Comparison of ENCODE assay signal across 21 cellular contexts in genomic region chrX:12494400-12495138, GRCh38.
DNase-seq lines count a peak whose midpoint lies in the region; ATAC-seq lines count a peak whose summit lies in the region.
"Had no signal": no experiment of that assay in that cellular context is flagged by ENCODE, and none has a peak within 500 bp of the region (broad histone marks: within the 10 kb centered on the region; RNA-seq: fewer than 3 reads in every experiment).

No MANE protein-coding gene starts in this region.

- H3K36me3 ChIP-seq in mesendoderm (ENCODE audit: control insufficient read depth, insufficient read depth, low read length): no peaks in the 10 kb centered on the region
- H3K36me3 ChIP-seq: BLaER1 had no signal

- no peak overlapping the region for H3K56ac ChIP-seq in mesendoderm (ENCODE audit: low read length)

- peak; percentile 2 for DNase-seq in EL
- DNase-seq in M059J (ENCODE audit: low read depth): peak; percentile 24
- no peak for DNase-seq in left cardiac atrium
- peak; percentile 51 for DNase-seq in mesendoderm
- no peak for DNase-seq in activated CD4-positive, alpha-beta T cell treated with anti-CD3 and anti-CD28 coated beads, Interleukin-2, amount 10 ng/mL, durations not matched to agents 7 days and 5 days
- DNase-seq in SKM-1 (lab: John Stamatoyannopoulos, UW; ENCODE audit: unreplicated experiment): no peak
- DNase-seq in NCI-H2107 (lab: John Stamatoyannopoulos, UW): no peak
- DNase-seq: 8988T; CD8-positive, alpha-beta T cell; DMS79 treated with DMSO at 0.1 percent for 48 hours; GF-D8; H9; Kasumi-1; NCI-H1105 treated with DMSO at 0.1 percent for 48 hours; NCI-H1694 treated with DMSO at 0.1 percent for 48 hours; NCI-H345; NCI-H526; SIG-M5 had no signal

- H2AK5ac ChIP-seq in mesendoderm (ENCODE audit: low read length): no peak overlapping the region

- no peaks in the 10 kb centered on the region for H3K36me3 Mint-ChIP-seq in activated CD4-positive, alpha-beta T cell treated with anti-CD3 and anti-CD28 coated beads, Interleukin-2, amount 10 ng/mL, durations not matched to agents 7 days and 5 days (ENCODE audit: low read depth)
- H3K36me3 Mint-ChIP-seq: CD8-positive, alpha-beta T cell; IgD-negative memory B cell had no signal

- H3K27ac ChIP-seq in mesendoderm (ENCODE audit: low read depth, low read length): no peak overlapping the region
- H3K27ac ChIP-seq: BLaER1 had no signal

- H3K79me2 ChIP-seq in mesendoderm (ENCODE audit: control insufficient read depth, insufficient read depth, low read length): no peaks in the 10 kb centered on the region

- peak; percentile 46 to 79 for ATAC-seq in left cardiac atrium
- ATAC-seq in GM21515 (IDR thresholded peaks at IDR 0.05; ENCODE audit: unreplicated experiment): no peak
- ATAC-seq: CD8-positive, alpha-beta T cell had no signal

- no peak overlapping the region for H2BK5ac ChIP-seq in mesendoderm (ENCODE audit: low read length)

- no peak overlapping the region for H3K23ac ChIP-seq in mesendoderm (ENCODE audit: low read length)

- no peaks in the 10 kb centered on the region for H3K4me1 Mint-ChIP-seq in activated CD4-positive, alpha-beta T cell treated with anti-CD3 and anti-CD28 coated beads, Interleukin-2, amount 10 ng/mL, durations not matched to agents 7 days and 5 days
- H3K4me1 Mint-ChIP-seq: H9 had no signal

- H3K27me3 ChIP-seq in mesendoderm (ENCODE audit: insufficient read depth, low read length, poor library complexity): no peaks in the 10 kb centered on the region

- no peak overlapping the region for H3K18ac ChIP-seq in mesendoderm (ENCODE audit: low read length)

- no peaks in the 10 kb centered on the region for H3K4me1 ChIP-seq in mesendoderm (ENCODE audit: control insufficient read depth, low read depth, low read length)

- CTCF ChIA-PET in activated CD4-positive, alpha-beta T cell treated with anti-CD3 and anti-CD28 coated beads, Interleukin-2, amount 10 ng/mL, durations not matched to agents 7 days and 5 days (lab: Charles Lee): no interaction called here

- WGBS in mesendoderm (ENCODE audit: extremely low coverage, insufficient coverage, low lambda C conversion rate): no CpG with 5 or more reads among the region's 11 CpGs

- no peak overlapping the region for H4K5ac ChIP-seq in mesendoderm (ENCODE audit: low read length)

- no peaks in the 10 kb centered on the region for H3K79me1 ChIP-seq in mesendoderm (ENCODE audit: low read length)

- no peak overlapping the region for H3K4ac ChIP-seq in mesendoderm (ENCODE audit: low read depth, low read length)

- no peak overlapping the region for H2BK120ac ChIP-seq in mesendoderm (ENCODE audit: low read depth, low read length)

- H3K9me3 Mint-ChIP-seq in activated CD4-positive, alpha-beta T cell treated with anti-CD3 and anti-CD28 coated beads, Interleukin-2, amount 10 ng/mL, durations not matched to agents 7 days and 5 days: no peaks in the 10 kb centered on the region
- H3K9me3 Mint-ChIP-seq: CD8-positive, alpha-beta T cell had no signal

- no peak overlapping the region for H3K4me3 ChIP-seq in mesendoderm (ENCODE audit: low read length)
- H3K4me3 ChIP-seq: BLaER1 had no signal

- no peak overlapping the region for H3K9ac ChIP-seq in mesendoderm (ENCODE audit: low read length)
- H3K9ac ChIP-seq: BLaER1 had no signal

- H3K27ac Mint-ChIP-seq in activated CD4-positive, alpha-beta T cell treated with anti-CD3 and anti-CD28 coated beads, Interleukin-2, amount 10 ng/mL, durations not matched to agents 7 days and 5 days: no peak overlapping the region
- H3K27ac Mint-ChIP-seq: CD8-positive, alpha-beta T cell; H9; IgD-negative memory B cell had no signal

- no peaks in the 10 kb centered on the region for H3K27me3 Mint-ChIP-seq in activated CD4-positive, alpha-beta T cell treated with anti-CD3 and anti-CD28 coated beads, Interleukin-2, amount 10 ng/mL, durations not matched to agents 7 days and 5 days

- no peak overlapping the region for H4K8ac ChIP-seq in mesendoderm (ENCODE audit: low read depth, low read length)

- no peak overlapping the region for H2BK15ac ChIP-seq in mesendoderm (replicated peaks; ENCODE audit: low read depth)

- H3K4me3 Mint-ChIP-seq in activated CD4-positive, alpha-beta T cell treated with anti-CD3 and anti-CD28 coated beads, Interleukin-2, amount 10 ng/mL, durations not matched to agents 7 days and 5 days: no peak overlapping the region
- H3K4me3 Mint-ChIP-seq: CD8-positive, alpha-beta T cell; H9; IgD-negative memory B cell had no signal

- intact Hi-C loops in left cardiac atrium (cut with DNase I): no loop called here

- no peak overlapping the region for H3K4me2 ChIP-seq in mesendoderm (ENCODE audit: low read length)
- H3K4me2 ChIP-seq: BLaER1 had no signal

- POLR2A ChIA-PET in activated CD4-positive, alpha-beta T cell treated with anti-CD3 and anti-CD28 coated beads, Interleukin-2, amount 10 ng/mL, durations not matched to agents 7 days and 5 days (lab: Charles Lee): no interaction called here

Comparison
In these comparisons a context has a peak if more than half of its experiments do, and no peak if none do; other contexts are left out.
1. DNase-seq: peak in EL (single experiment), M059J (single experiment) and mesendoderm (single experiment); none in left cardiac atrium (single experiment), activated CD4-positive, alpha-beta T cell treated with anti-CD3 and anti-CD28 coated beads, Interleukin-2, amount 10 ng/mL, durations not matched to agents 7 days and 5 days (single experiment), SKM-1 (single experiment) and NCI-H2107 (single experiment).